ENCODE assay signal across 10 cellular contexts in the genomic region with DNA sequence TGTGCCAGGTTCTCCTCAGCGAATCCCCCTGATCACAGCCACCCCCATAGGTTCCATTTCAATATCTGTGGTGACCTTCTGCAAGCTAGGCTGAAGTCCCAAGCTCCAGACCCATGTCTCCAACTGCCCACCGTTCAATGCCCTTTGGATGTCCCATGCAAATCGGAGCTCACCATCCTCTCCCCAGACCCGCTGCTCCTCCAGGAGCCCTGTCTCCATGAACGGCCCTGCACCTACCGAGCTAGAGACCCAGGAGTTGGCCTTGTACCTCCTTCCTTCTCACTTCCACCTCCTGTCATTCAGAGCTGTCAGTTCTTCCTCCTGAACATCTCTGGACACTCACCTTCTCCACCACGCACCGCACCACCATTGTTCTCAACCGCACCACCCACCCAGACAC. TPM values are rescaled to one million over a fixed set of nuclear protein-coding genes. Genes with fewer than 3 reads are reported as not detected.
A peak's percentile ranks its signal among the peaks of the same experiment; 100 is the strongest.
DNase-seq lines count a peak whose midpoint lies in the region; ATAC-seq, FAIRE-seq and TF ChIP-seq lines count a peak whose summit lies in the region.
"Had no signal": no experiment of that assay in that cellular context is flagged by ENCODE, and none has a peak within 500 bp of the region (broad histone marks: within the 10 kb centered on the region; RNA-seq: fewer than 3 reads in every experiment).

No MANE protein-coding gene starts in this region.

- no peaks in the 10 kb centered on the region for H3K9me3 Mint-ChIP-seq in CD8-positive, alpha-beta memory T cell

- H3K36me3 ChIP-seq in CD8-positive, alpha-beta memory T cell (ENCODE audit: insufficient read depth, low read length): no peaks in the 10 kb centered on the region
- no peaks in the 10 kb centered on the region for H3K36me3 ChIP-seq in OCI-LY7 (ENCODE audit: insufficient read depth, low read length)
- H3K36me3 ChIP-seq in pancreas: no peaks in the 10 kb centered on the region
- H3K36me3 ChIP-seq: spleen had no signal

- no peaks in the 10 kb centered on the region for H3K9me3 ChIP-seq in CD8-positive, alpha-beta memory T cell (ENCODE audit: low read length)
- no peaks in the 10 kb centered on the region for H3K9me3 ChIP-seq in OCI-LY7 (ENCODE audit: low read length)
- no peaks in the 10 kb centered on the region for H3K9me3 ChIP-seq in pancreas
- H3K9me3 ChIP-seq: spleen had no signal

- no peaks in the 10 kb centered on the region for H4K20me1 ChIP-seq in OCI-LY7 (ENCODE audit: insufficient read depth, low read length)

- peak overlapping the region in 6 of 8 donors; percentile 81 to 99 (median 94) for H3K27ac Mint-ChIP-seq in CD8-positive, alpha-beta memory T cell

- H3K9me2 ChIP-seq in OCI-LY7 (ENCODE audit: insufficient read depth, low read length): no peaks in the 10 kb centered on the region

- no peak for TF ChIP-seq CTCF in OCI-LY7 (conservative IDR thresholded peaks at IDR 0.05; ENCODE audit: low read length)
- no peak for TF ChIP-seq CTCF in epithelial cell of esophagus (IDR thresholded peaks at IDR 0.05; ENCODE audit: insufficient read depth, low read depth, low read length, missing control alignments)
- TF ChIP-seq CTCF in pancreas (IDR thresholded peaks at IDR 0.05): no peak

- peaks cover 0 to 9% (median 0%) of the 10 kb centered on the region in 3 donors for H3K36me3 Mint-ChIP-seq in CD8-positive, alpha-beta memory T cell

- no peaks in the 10 kb centered on the region for H3K27me3 Mint-ChIP-seq in CD8-positive, alpha-beta memory T cell

- peaks cover 18% of the 10 kb centered on the region for H3K4me1 ChIP-seq in CD8-positive, alpha-beta memory T cell (ENCODE audit: insufficient read depth, low read length)
- H3K4me1 ChIP-seq in OCI-LY7 (ENCODE audit: insufficient read depth, low read length, poor library complexity, severe bottlenecking) (peaks cover 16% of the 10 kb centered on the region), pancreas (peaks cover 0 to 7% (median 0%) of the 10 kb centered on the region in 3 donors)

- ATAC-seq in pancreas (no peak), GM18511 (IDR thresholded peaks at IDR 0.05; ENCODE audit: unreplicated experiment) (no peak), GM19467 (IDR thresholded peaks at IDR 0.05; ENCODE audit: unreplicated experiment) (no peak)

- no TSS peak for BruUV-seq in OCI-LY7 (replicated peaks; lab: Mats Ljungman, UMichigan)

- FAIRE-seq in pancreas (lab: Jason Lieb, UNC): no peak

- CTCF ChIA-PET in CD8-positive, alpha-beta memory T cell (lab: Charles Lee): interaction anchor here (1.5 kb wide), 1 partner anchor 10 kb away, joined by 4 read pairs; no protein-coding TSS in a partner anchor
- CTCF ChIA-PET in OCI-LY7 (lab: Charles Lee; ENCODE audit: unreplicated experiment): no interaction called here

- DNase-seq in CD8-positive, alpha-beta memory T cell: no peak
- DNase-seq in OCI-LY7 (ENCODE audit: low spot score): no peak
- DNase-seq in epithelial cell of esophagus (ENCODE audit: low read depth): no peak
- no peak for DNase-seq in pancreas
- DNase-seq in activated CD4-positive, CD25-positive, alpha-beta regulatory T cell (lab: John Stamatoyannopoulos, UW): no peak
- DNase-seq in Ammon's horn (ENCODE audit: low spot score): no peak
- DNase-seq: NCI-H1417 treated with DMSO at 0.1 percent for 48 hours, spleen had no signal

- H3K4me3 ChIP-seq in CD8-positive, alpha-beta memory T cell (ENCODE audit: low read length): peak overlapping the region; percentile 97
- H3K4me3 ChIP-seq in OCI-LY7 (ENCODE audit: low read depth, low read length, poor library complexity, severe bottlenecking): peak overlapping the region; percentile 95
- H3K4me3 ChIP-seq in epithelial cell of esophagus (ENCODE audit: low read length): peak overlapping the region; percentile 83
- H3K4me3 ChIP-seq in pancreas: peak overlapping the region in 3 of 4 donors; percentile 83 to 93 (median 92)

- H3K4me1 Mint-ChIP-seq in CD8-positive, alpha-beta memory T cell: peaks cover 24 to 32% (median 25%) of the 10 kb centered on the region in 3 donors

- POLR2A ChIA-PET in CD8-positive, alpha-beta memory T cell (lab: Charles Lee): no interaction called here
- POLR2A ChIA-PET in OCI-LY7 (lab: Charles Lee): interaction anchor here (0.5 to 0.9 kb wide), 3 partner anchors 235 to 1405 kb away, joined by 3 read pairs; no protein-coding TSS in a partner anchor

- H3K27me3 ChIP-seq in CD8-positive, alpha-beta memory T cell (ENCODE audit: insufficient read depth, low read length, poor library complexity, severe bottlenecking): no peaks in the 10 kb centered on the region
- H3K27me3 ChIP-seq in pancreas: no peaks in the 10 kb centered on the region
- H3K27me3 ChIP-seq: spleen had no signal

- no peak overlapping the region for H3K27ac ChIP-seq in CD8-positive, alpha-beta memory T cell (ENCODE audit: low read depth, low read length)
- H3K27ac ChIP-seq in OCI-LY7 (ENCODE audit: low read depth, low read length, poor library complexity, severe bottlenecking): no peak overlapping the region
- H3K27ac ChIP-seq in pancreas: peak overlapping the region in 1 of 4 donors; percentile 90

- intact Hi-C loops in OCI-LY7 (cut with micrococcal nuclease; ENCODE audit: unreplicated experiment) (no loop called here), pancreas (cut with DNase I) (no loop called here)

- H3K4me3 Mint-ChIP-seq in CD8-positive, alpha-beta memory T cell: peak overlapping the region; percentile 93 to 98 (median 97)

- H3K4me2 ChIP-seq in OCI-LY7 (ENCODE audit: low read length): peak overlapping the region; percentile 73

- WGBS in pancreas, 2 donors: 35 to 43% methylated on average over 9 of the region's 9 CpGs

- H2AFZ ChIP-seq in OCI-LY7 (ENCODE audit: low read length): peak overlapping the region; percentile 75; the same call in 1 of the 2 replicates

- H3K79me2 ChIP-seq in OCI-LY7 (ENCODE audit: insufficient read depth, low read depth, low read length): peaks cover 9% of the 10 kb centered on the region; the same call in 1 of the 2 replicates

RNA-seq across cellular contexts. Expression of gene FAHD2A, which starts 1.0 kb away (rescaled TPM):
- 10 to 100 TPM; 28.8 to 32.3 TPM for total RNA-seq in CD8-positive, alpha-beta memory T cell
- polyA plus RNA-seq in CD8-positive, alpha-beta memory T cell: 20.0 TPM
- total RNA-seq in OCI-LY7 (2014; rRNA removed; shearing (Covaris generic)): 47.2 and 48.2 TPM in 2 replicates
- total RNA-seq in OCI-LY7 (2022) (50.9 and 53.0 TPM in 2 replicates), pancreas (10 to 100 TPM; 15.4 to 22.2 (median 17.9) TPM)
- polyA plus RNA-seq in pancreas: 10 to 100 TPM; 19.0 to 19.8 TPM
